ENCODE assay signal across 13 cellular contexts in the genomic region with DNA sequence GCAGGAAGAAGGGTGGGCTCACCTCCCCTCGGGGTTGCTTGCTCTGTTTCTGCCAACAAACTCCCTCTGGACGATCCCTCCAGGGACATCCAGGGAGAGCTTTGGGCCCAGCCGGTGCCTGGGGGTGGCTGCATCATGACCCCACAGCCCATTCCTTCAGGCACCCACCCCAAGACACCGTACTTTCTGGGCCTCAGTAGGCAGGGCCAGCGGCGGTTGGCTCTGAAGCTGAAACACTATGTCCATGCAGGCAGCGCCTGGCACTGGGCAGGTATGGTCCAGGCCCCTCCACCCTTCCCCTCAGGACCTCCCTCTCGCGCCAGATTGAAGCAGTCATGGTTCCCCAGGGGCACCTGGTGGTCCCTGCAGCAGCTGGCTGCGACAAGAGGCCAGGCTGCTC. TPM values are rescaled to one million over a fixed set of nuclear protein-coding genes. Genes with fewer than 3 reads are reported as not detected.
"Had no signal": no experiment of that assay in that cellular context is flagged by ENCODE, and none has a peak within 500 bp of the region (broad histone marks: within the 10 kb centered on the region; RNA-seq: fewer than 3 reads in every experiment).

No MANE protein-coding gene starts in this region.

- H3K4me3 ChIP-seq: cardiac muscle cell, heart right ventricle, ovary, sigmoid colon, stomach, thoracic aorta had no signal

- H3K9me3 ChIP-seq: heart right ventricle, ovary, sigmoid colon, stomach, thoracic aorta had no signal

- H3K36me3 ChIP-seq: cardiac muscle cell, ovary, sigmoid colon, thoracic aorta had no signal

- H3K27me3 ChIP-seq: cardiac muscle cell, heart right ventricle, ovary, sigmoid colon, stomach had no signal

- H3K4me1 Mint-ChIP-seq: nephron had no signal

- H3K4me1 ChIP-seq: sigmoid colon had no signal

- H3K27me3 Mint-ChIP-seq: memory B cell had no signal

- H3K27ac Mint-ChIP-seq: nephron had no signal

- ATAC-seq: activated CD4-positive, CD25-positive, alpha-beta regulatory T cell treated with anti-CD3 and anti-CD28 coated beads, Interleukin-2, amount 50 U/mL, for 24 hours; heart right ventricle; left lobe of liver had no signal

- H3K27ac ChIP-seq: cardiac muscle cell, heart right ventricle, ovary, sigmoid colon, stomach, thoracic aorta had no signal

- DNase-seq: activated CD4-positive, alpha-beta T cell treated with anti-CD3 and anti-CD28 coated beads, Interleukin-2, amount 50 U/mL, for 48 hours; activated CD8-positive, alpha-beta memory T cell treated with anti-CD3 and anti-CD28 coated beads, Interleukin-2, amount 50 U/mL, for 4 hours; heart right ventricle; sigmoid colon; stomach had no signal

- H3K4me3 Mint-ChIP-seq: memory B cell, nephron had no signal

- H3K9me3 Mint-ChIP-seq: memory B cell had no signal

RNA-seq across cellular contexts. Expression of a gene that starts 18.5 kb away (rescaled TPM):
- total RNA-seq: astrocyte, cardiac muscle cell had no signal
- polyA plus RNA-seq: cardiac muscle cell had no signal
